ENCODE assay signal across 9 cellular contexts in genomic region chr10:30980951-30981616, GRCh38. TPM values are rescaled to one million over a fixed set of nuclear protein-coding genes. Genes with fewer than 3 reads are reported as not detected.
A peak's percentile ranks its signal among the peaks of the same experiment; 100 is the strongest.
DNase-seq lines count a peak whose midpoint lies in the region; ATAC-seq and TF ChIP-seq lines count a peak whose summit lies in the region.
"Had no signal": no experiment of that assay in that cellular context is flagged by ENCODE, and none has a peak within 500 bp of the region (broad histone marks: within the 10 kb centered on the region; RNA-seq: fewer than 3 reads in every experiment).

No MANE protein-coding gene starts in this region.

- no peak overlapping the region for H3K4me3 Mint-ChIP-seq in osteocyte (ENCODE audit: unreplicated experiment)
- H3K4me3 Mint-ChIP-seq in activated CD8-positive, alpha-beta T cell treated with anti-CD3 and anti-CD28 coated beads for 36 hours = no peak overlapping the region

- intact Hi-C loops in activated CD8-positive, alpha-beta T cell treated with anti-CD3 and anti-CD28 coated beads for 36 hours (cut with micrococcal nuclease) = no loop called here

- H3K4me1 Mint-ChIP-seq in osteocyte (ENCODE audit: unreplicated experiment) = peaks cover 5% of the 10 kb centered on the region
- peaks cover 5% of the 10 kb centered on the region for H3K4me1 Mint-ChIP-seq in activated CD8-positive, alpha-beta T cell treated with anti-CD3 and anti-CD28 coated beads for 36 hours (ENCODE audit: low read depth)

- DNase-seq in COLO829 (ENCODE audit: low spot score) = peak; percentile 61
- peak; percentile 70 for DNase-seq in NCI-H774 (lab: John Stamatoyannopoulos, UW)
- peak; percentile 78 to 87 for DNase-seq in foreskin fibroblast
- peak; percentile 7 for DNase-seq in occipital lobe (lab: John Stamatoyannopoulos, UW)
- no peak for DNase-seq in osteocyte (ENCODE audit: extremely low spot score, unreplicated experiment)
- no peak for DNase-seq in activated CD8-positive, alpha-beta T cell treated with anti-CD3 and anti-CD28 coated beads for 36 hours
- DNase-seq: stimulated activated CD4-positive, alpha-beta T cell treated with anti-CD3 and anti-CD28 coated beads, Interleukin-4, amount 100 ng/mL, for 24 hours had no signal

- no peak overlapping the region for H3K27ac Mint-ChIP-seq in osteocyte (ENCODE audit: unreplicated experiment)
- H3K27ac Mint-ChIP-seq in activated CD8-positive, alpha-beta T cell treated with anti-CD3 and anti-CD28 coated beads for 36 hours = no peak overlapping the region

- POLR2A ChIA-PET in activated CD8-positive, alpha-beta T cell treated with anti-CD3 and anti-CD28 coated beads for 36 hours (lab: Charles Lee) = interaction anchor here (0.6 to 0.8 kb wide), 2 partner anchors 49 to 66 kb away, joined by 3 read pairs; no protein-coding TSS in a partner anchor

- no peak overlapping the region for H3K4me3 ChIP-seq in foreskin fibroblast (ENCODE audit: low read depth in 1 of 2, low read length in 2 of 2)

- TF ChIP-seq CTCF in foreskin fibroblast (IDR thresholded peaks at IDR 0.05; ENCODE audit: low read depth, low read length) = no peak
- no peak for TF ChIP-seq CTCF in osteocyte (IDR thresholded peaks at IDR 0.05)
- no peak for TF ChIP-seq CTCF in activated CD8-positive, alpha-beta T cell treated with anti-CD3 and anti-CD28 coated beads for 36 hours (IDR thresholded peaks at IDR 0.05)

- no peaks in the 10 kb centered on the region for H3K27me3 Mint-ChIP-seq in osteocyte (ENCODE audit: unreplicated experiment)
- no peaks in the 10 kb centered on the region for H3K27me3 Mint-ChIP-seq in activated CD8-positive, alpha-beta T cell treated with anti-CD3 and anti-CD28 coated beads for 36 hours

- no peak for ATAC-seq in activated CD8-positive, alpha-beta T cell treated with anti-CD3 and anti-CD28 coated beads for 36 hours
- ATAC-seq in HG02870 (IDR thresholded peaks at IDR 0.05; ENCODE audit: unreplicated experiment) (no peak), GM21786 (IDR thresholded peaks at IDR 0.05; ENCODE audit: unreplicated experiment) (no peak)

- H3K36me3 Mint-ChIP-seq in osteocyte (ENCODE audit: unreplicated experiment) = peaks cover 19% of the 10 kb centered on the region
- H3K36me3 Mint-ChIP-seq in activated CD8-positive, alpha-beta T cell treated with anti-CD3 and anti-CD28 coated beads for 36 hours (ENCODE audit: low read depth) = peaks cover 15% of the 10 kb centered on the region

- CTCF ChIA-PET in activated CD8-positive, alpha-beta T cell treated with anti-CD3 and anti-CD28 coated beads for 36 hours (lab: Charles Lee) = no interaction called here

- peaks cover 17% of the 10 kb centered on the region for H3K9me3 Mint-ChIP-seq in osteocyte (ENCODE audit: unreplicated experiment)
- peaks cover 10% of the 10 kb centered on the region for H3K9me3 Mint-ChIP-seq in activated CD8-positive, alpha-beta T cell treated with anti-CD3 and anti-CD28 coated beads for 36 hours

RNA-seq across cellular contexts. Expression of gene ZNF438, which starts 50.6 kb away (rescaled TPM):
- 3.9 TPM for total RNA-seq in occipital lobe
- total RNA-seq in osteocyte = 4.8 and 6.7 TPM in 2 replicates
- 1 to 10 TPM; 3.0 to 3.9 TPM for total RNA-seq in activated CD8-positive, alpha-beta T cell treated with anti-CD3 and anti-CD28 coated beads for 36 hours

Comparison
In these comparisons a context has a peak if more than half of its experiments do, and no peak if none do; other contexts are left out.
1. DNase-seq: peak in COLO829 (single experiment), NCI-H774 (single experiment), foreskin fibroblast (2 of 2) and occipital lobe (single experiment); none in osteocyte (single experiment) and activated CD8-positive, alpha-beta T cell treated with anti-CD3 and anti-CD28 coated beads for 36 hours (single experiment).